Comparison of ENCODE assay signal across 13 cellular contexts in genomic region chr14:105374389-105374788, GRCh38. TPM values are rescaled to one million over a fixed set of nuclear protein-coding genes. Genes with fewer than 3 reads are reported as not detected.
DNase-seq lines count a peak whose midpoint lies in the region; ATAC-seq, FAIRE-seq and TF ChIP-seq lines count a peak whose summit lies in the region.
"Had no signal": no experiment of that assay in that cellular context is flagged by ENCODE, and none has a peak within 500 bp of the region (broad histone marks: within the 10 kb centered on the region; RNA-seq: fewer than 3 reads in every experiment).

No MANE protein-coding gene starts in this region.

- ATAC-seq in Panc1 (no peak), upper lobe of left lung (ENCODE audit: low FRiP score in 2 of 2) (no peak), gastrocnemius medialis (no peak)

- TF ChIP-seq EP300 in upper lobe of left lung (IDR thresholded peaks at IDR 0.05), result no peak
- no peak for TF ChIP-seq EP300 in suprapubic skin (IDR thresholded peaks at IDR 0.05)

- intact Hi-C loops in Panc1 (cut with micrococcal nuclease; ENCODE audit: unreplicated experiment) (loop anchor here (10.0 kb wide), 1 partner anchor 110 kb away; the partner anchor contains the start of gene CRIP1), gastrocnemius medialis (cut with DNase I; ENCODE audit: low total_unique reads) (no loop called here)

- no peak for FAIRE-seq in bronchial epithelial cell (lab: Jason Lieb, UNC)

- 76 to 80% methylated on average over 11 of the region's 11 CpGs for WGBS in upper lobe of left lung, 2 donors
- 44% methylated on average over 11 of the region's 11 CpGs for WGBS in suprapubic skin

- POLR2A ChIA-PET in Panc1 (lab: Charles Lee), result no interaction called here

- no peak for DNase-seq in Panc1 (ENCODE audit: low read depth, low spot score)
- peak; percentile 34 for DNase-seq in bronchial epithelial cell (ENCODE audit: low read depth)
- DNase-seq in upper lobe of left lung, result peak; percentile 51 to 67
- no peak for DNase-seq in gastrocnemius medialis
- no peak for DNase-seq in suprapubic skin (ENCODE audit: low spot score in 2 of 2)
- no peak for DNase-seq in NCI-H1048 (lab: John Stamatoyannopoulos, UW)
- DNase-seq: DMS 273 treated with DMSO at 0.1 percent for 48 hours, GOT3, NCI-H146, NCI-H446 had no signal

- CTCF ChIA-PET in Panc1 (lab: Charles Lee), result interaction anchor here (0.6 kb wide), 1 partner anchor 98 kb away, joined by 10 read pairs; no protein-coding TSS in a partner anchor

- H3K4me1 ChIP-seq in Panc1 (ENCODE audit: control insufficient read depth, insufficient read depth, low read length), result no peaks in the 10 kb centered on the region
- no peaks in the 10 kb centered on the region for H3K4me1 ChIP-seq in upper lobe of left lung
- no peaks in the 10 kb centered on the region for H3K4me1 ChIP-seq in gastrocnemius medialis
- H3K4me1 ChIP-seq in suprapubic skin, result peaks cover 13% of the 10 kb centered on the region

- TSS peak; percentile 60 for BruUV-seq in Panc1 (replicated peaks; lab: Mats Ljungman, UMichigan)

- H3K27ac ChIP-seq in Panc1 (ENCODE audit: low read length) (no peak overlapping the region), upper lobe of left lung (no peak overlapping the region), gastrocnemius medialis (no peak overlapping the region), suprapubic skin (no peak overlapping the region)
- H3K27ac ChIP-seq: BLaER1 treated with 17β-estradiol and CSF1 and Interleukin-3, amounts not matched to agents 10 nM and 100 nM had no signal

- in situ Hi-C loops in Panc1 (cut with HindIII; ENCODE audit: low pct_unique_long_range_greater_than_20kb, low sequenced_read_pairs) (no loop called here), gastrocnemius medialis (cut with MboI; ENCODE audit: low sequenced_read_pairs in 4 of 4) (loop anchor here in 3 of 4 donors (5.0 to 25.0 kb wide), 3 partner anchors 113 to 287 kb away; partner anchors contain the start of genes CRIP1 (in 1 of the 3) and TEDC1 (in 1 of the 3))

- TF ChIP-seq POLR2A in upper lobe of left lung (IDR thresholded peaks at IDR 0.05) (no peak), gastrocnemius medialis (IDR thresholded peaks at IDR 0.05) (no peak), suprapubic skin (IDR thresholded peaks at IDR 0.05) (no peak)

- no peaks in the 10 kb centered on the region for H3K27me3 ChIP-seq in Panc1 (ENCODE audit: control insufficient read depth, insufficient read depth, low read length)
- H3K27me3 ChIP-seq in bronchial epithelial cell (ENCODE audit: control insufficient read depth, insufficient read depth, low read length), result no peaks in the 10 kb centered on the region
- no peaks in the 10 kb centered on the region for H3K27me3 ChIP-seq in upper lobe of left lung
- H3K27me3 ChIP-seq in gastrocnemius medialis, result no peaks in the 10 kb centered on the region
- H3K27me3 ChIP-seq in suprapubic skin, result no peaks in the 10 kb centered on the region
- H3K27me3 ChIP-seq: BLaER1 treated with 17β-estradiol and CSF1 and Interleukin-3, amounts not matched to agents 10 nM and 100 nM had no signal

- H3K36me3 ChIP-seq in Panc1 (ENCODE audit: control insufficient read depth, insufficient read depth, low read length), result no peaks in the 10 kb centered on the region
- peaks cover under 1% of the 10 kb centered on the region for H3K36me3 ChIP-seq in bronchial epithelial cell (ENCODE audit: control insufficient read depth, insufficient read depth, low read length)
- peaks cover 0 to 13% (median 4%) of the 10 kb centered on the region in 4 donors for H3K36me3 ChIP-seq in upper lobe of left lung
- peaks cover 0 to 6% of the 10 kb centered on the region in 2 donors for H3K36me3 ChIP-seq in gastrocnemius medialis
- peaks cover 4% of the 10 kb centered on the region for H3K36me3 ChIP-seq in suprapubic skin

- TF ChIP-seq CTCF in LNCAP (IDR thresholded peaks at IDR 0.05) (peak; percentile 22; the same call in 1 of the 2 replicates), Panc1 (IDR thresholded peaks at IDR 0.05) (no peak), bronchial epithelial cell (IDR thresholded peaks at IDR 0.05; ENCODE audit: insufficient read depth, low read length, severe bottlenecking) (peak; percentile 31), upper lobe of left lung (IDR thresholded peaks at IDR 0.05) (peak in 1 of 6 experiments; percentile 9), gastrocnemius medialis (IDR thresholded peaks at IDR 0.05 in 4 of 5, conservative IDR thresholded peaks at IDR 0.05 in 1 of 5) (no peak), suprapubic skin (IDR thresholded peaks at IDR 0.05) (no peak)

- no peaks in the 10 kb centered on the region for H3K9me3 ChIP-seq in Panc1 (ENCODE audit: control insufficient read depth, insufficient read depth, low read depth, low read length)
- H3K9me3 ChIP-seq in upper lobe of left lung, result no peaks in the 10 kb centered on the region
- H3K9me3 ChIP-seq in gastrocnemius medialis, result no peaks in the 10 kb centered on the region
- no peaks in the 10 kb centered on the region for H3K9me3 ChIP-seq in suprapubic skin
- H3K9me3 ChIP-seq: BLaER1 treated with 17β-estradiol and CSF1 and Interleukin-3, amounts not matched to agents 10 nM and 100 nM had no signal

- H3K4me3 ChIP-seq in Panc1 (ENCODE audit: low read depth in 2 of 2, low read length in 2 of 2) (no peak overlapping the region), bronchial epithelial cell (ENCODE audit: low read depth, low read length) (no peak overlapping the region), upper lobe of left lung (no peak overlapping the region), gastrocnemius medialis (no peak overlapping the region), suprapubic skin (no peak overlapping the region)
- H3K4me3 ChIP-seq: BLaER1 treated with 17β-estradiol and CSF1 and Interleukin-3, amounts not matched to agents 10 nM and 100 nM had no signal

RNA-seq across cellular contexts. Expression of gene TEX22, which starts 23.9 kb away (rescaled TPM):
- 2.9 TPM for total RNA-seq in Panc1 (2021; ENCODE audit: unreplicated experiment)
- 0.62 TPM for polyA plus RNA-seq in Panc1 (2012; ENCODE audit: insufficient read length)
- 0.38 and 1.8 TPM in 2 replicates for total RNA-seq in bronchial epithelial cell
- total RNA-seq in upper lobe of left lung, result 1 to 10 TPM in 3 of 6 donors, not detected in 3; 1.2 to 2.1 (median 1.9) TPM
- total RNA-seq in gastrocnemius medialis, result not detected
- total RNA-seq in suprapubic skin, result under 1 TPM in 1 of 4 donors, not detected in 3; 0.80 TPM
- total RNA-seq: RPMI7951 had no signal

RNA-seq across cellular contexts. Expression of gene MTA1, which starts 45.2 kb away (rescaled TPM):
- 105 TPM for total RNA-seq in Panc1 (2021; ENCODE audit: unreplicated experiment)
- polyA plus RNA-seq in Panc1 (2012; ENCODE audit: insufficient read length), result 102 TPM
- 25.5 and 26.1 TPM in 2 replicates for total RNA-seq in bronchial epithelial cell
- 100 to 1,000 TPM in 2 of 6 donors, 10 to 100 TPM in 4; 64.8 to 315 (median 94.9) TPM for total RNA-seq in upper lobe of left lung
- 10 to 100 TPM; 18.2 to 30.8 (median 28.2) TPM for total RNA-seq in gastrocnemius medialis
- 100 to 1,000 TPM in 1 of 4 donors, 10 to 100 TPM in 3; 38.1 to 107 (median 59.5) TPM for total RNA-seq in suprapubic skin

RNA-seq across cellular contexts. Expression of gene PACS2, which starts 59.8 kb away (rescaled TPM):
- total RNA-seq in Panc1 (2021; ENCODE audit: unreplicated experiment) (55.2 TPM), bronchial epithelial cell (42.4 and 43.1 TPM in 2 replicates), upper lobe of left lung (100 to 1,000 TPM in 2 of 6 donors, 10 to 100 TPM in 4; 53.4 to 204 (median 86.5) TPM), gastrocnemius medialis (100 to 1,000 TPM in 1 of 4 donors, 10 to 100 TPM in 3; 81.0 to 115 (median 93.1) TPM), suprapubic skin (100 to 1,000 TPM in 1 of 4 donors, 10 to 100 TPM in 3; 41.9 to 100 (median 66.6) TPM)
- 72.3 TPM for polyA plus RNA-seq in Panc1 (2012; ENCODE audit: insufficient read length)

Comparison
In these comparisons a context has a peak if more than half of its experiments do, and no peak if none do; other contexts are left out.
1. CTCF ChIP-seq: peak in LNCAP (single experiment) and bronchial epithelial cell (single experiment); none in Panc1 (single experiment), gastrocnemius medialis (0 of 5) and suprapubic skin (0 of 2).
2. DNase-seq: peak in bronchial epithelial cell (single experiment) and upper lobe of left lung (2 of 2); none in Panc1 (single experiment), gastrocnemius medialis (0 of 2), suprapubic skin (0 of 2) and NCI-H1048 (single experiment).